Comparison of ENCODE assay signal across 8 cellular contexts in the genomic region with DNA sequence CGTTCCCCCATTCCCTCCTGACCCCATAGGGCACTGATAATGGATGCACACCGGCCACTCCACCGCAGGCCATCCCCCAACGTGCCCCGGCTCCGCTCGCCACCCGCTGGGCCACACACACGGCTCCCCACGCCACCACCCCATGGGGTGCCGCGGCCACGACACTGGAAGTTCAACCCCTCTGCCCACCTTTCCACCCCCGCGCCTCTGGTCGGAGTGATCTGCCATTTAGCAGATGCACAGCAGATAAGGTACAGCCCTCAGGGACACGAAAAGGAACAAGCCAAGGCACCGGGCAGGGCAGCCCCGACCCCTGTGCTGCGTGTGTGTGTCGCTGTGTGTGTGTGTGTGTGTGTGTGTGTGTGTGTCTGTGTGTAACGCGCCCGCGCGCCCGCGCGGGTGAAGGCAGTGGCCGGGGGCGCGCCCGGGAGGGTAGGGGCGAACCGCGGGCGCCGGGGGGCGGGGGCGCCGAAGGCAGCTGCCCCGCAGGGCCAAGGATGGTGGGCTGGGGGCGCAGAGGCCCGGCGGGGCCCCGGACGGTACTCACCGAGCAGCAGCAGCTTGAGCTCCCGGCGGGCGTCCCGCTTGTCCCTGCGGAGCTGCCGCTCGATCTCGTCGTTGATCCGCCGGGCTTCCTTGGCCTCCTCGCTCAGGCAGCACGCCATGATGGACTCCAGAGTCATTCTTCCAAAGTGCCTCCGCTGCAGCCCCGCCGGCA. TPM values are rescaled to one million over a fixed set of nuclear protein-coding genes. Genes with fewer than 3 reads are reported as not detected.
DNase-seq lines count a peak whose midpoint lies in the region; ATAC-seq, FAIRE-seq and TF ChIP-seq lines count a peak whose summit lies in the region.

No MANE protein-coding gene starts in this region.

- H3K27ac Mint-ChIP-seq in WTC11: peak overlapping the region; percentile 80

- in situ Hi-C loops in KBM-7 (cut with MboI; ENCODE audit: low pct_unique_long_range_greater_than_20kb, low sequenced_read_pairs): no loop called here

- TF ChIP-seq CTCF in WTC11 (IDR thresholded peaks at IDR 0.05): no peak
- TF ChIP-seq CTCF in kidney epithelial cell (IDR thresholded peaks at IDR 0.05; ENCODE audit: insufficient read depth, low read length, poor library complexity, severe bottlenecking): no peak

- H3K27me3 ChIP-seq in kidney epithelial cell (ENCODE audit: control insufficient read depth, insufficient read depth, low read length): no peaks in the 10 kb centered on the region

- H3K9me3 Mint-ChIP-seq in WTC11: peaks cover 9% of the 10 kb centered on the region; the same call in 1 of the 2 replicates

- H3K27me3 Mint-ChIP-seq in WTC11 (ENCODE audit: low read depth): peaks cover 3% of the 10 kb centered on the region; the same call in 1 of the 2 replicates

- peaks cover 7% of the 10 kb centered on the region for H3K36me3 Mint-ChIP-seq in WTC11

- H3K36me3 ChIP-seq in kidney epithelial cell (ENCODE audit: control insufficient read depth, insufficient read depth, low read length): no peaks in the 10 kb centered on the region

- peak; percentile 4 for ATAC-seq in WTC11

- DNase-seq in C1 segment of cervical spinal cord (lab: John Stamatoyannopoulos, UW): peak in 12 of 14 donors; percentile 49 to 79 (median 66)
- DNase-seq in KBM-7: peak; percentile 79
- peak; percentile 52 for DNase-seq in WTC11 (ENCODE audit: low spot score)
- DNase-seq in caudate nucleus (lab: John Stamatoyannopoulos, UW): peak in 51 of 61 donors; percentile 12 to 79 (median 59)
- DNase-seq in kidney epithelial cell (ENCODE audit: low read depth): no peak
- peak; percentile 56 for DNase-seq in stimulated activated CD4-positive, alpha-beta T cell treated with anti-CD3 and anti-CD28 coated beads, Interleukin-12 subunit alpha, Interleukin-12 subunit beta, amount 100 ng/mL, for 4 hours
- no peak for DNase-seq in germinal center (ENCODE audit: low spot score)
- no peak for DNase-seq in HTR-8/SVneo (ENCODE audit: insufficient read length, low spot score)

- H3K4me3 Mint-ChIP-seq in WTC11: peak overlapping the region; percentile 94

- H3K27ac ChIP-seq in caudate nucleus (ENCODE audit: low read depth, low read length): peak overlapping the region; percentile 94

- peak overlapping the region; percentile 87 for H3K4me3 ChIP-seq in kidney epithelial cell (ENCODE audit: low read depth, low read length)

- CTCF ChIA-PET in WTC11 (lab: Charles Lee): interaction anchor here (1.4 kb wide), 1 partner anchor 53 kb away, joined by 4 read pairs; no protein-coding TSS in a partner anchor

- POLR2A ChIA-PET in WTC11 (lab: Charles Lee): no interaction called here

- peaks cover 53% of the 10 kb centered on the region for H3K4me1 Mint-ChIP-seq in WTC11

- FAIRE-seq in HTR-8/SVneo (lab: Jason Lieb, UNC): no peak

TF ChIP-seq in WTC11, 78 proteins besides CTCF, POLR2A, EP300 and RAD21 (continues in another document):
- no peak for TF ChIP-seq MYBL2 (CRISPR knock-in tag; IDR thresholded peaks at IDR 0.05)
- no peak for TF ChIP-seq NFATC4 (CRISPR knock-in tag; IDR thresholded peaks at IDR 0.05)
- no peak for TF ChIP-seq GRHL2 (CRISPR knock-in tag; IDR thresholded peaks at IDR 0.05; ENCODE audit: insufficient replicate concordance, severe bottlenecking)
- no peak for TF ChIP-seq HMGA2 (CRISPR knock-in tag; IDR thresholded peaks at IDR 0.05)
- TF ChIP-seq ELF4 (CRISPR knock-in tag; IDR thresholded peaks at IDR 0.05; ENCODE audit: low read depth): no peak
- TF ChIP-seq, protein P1, sequence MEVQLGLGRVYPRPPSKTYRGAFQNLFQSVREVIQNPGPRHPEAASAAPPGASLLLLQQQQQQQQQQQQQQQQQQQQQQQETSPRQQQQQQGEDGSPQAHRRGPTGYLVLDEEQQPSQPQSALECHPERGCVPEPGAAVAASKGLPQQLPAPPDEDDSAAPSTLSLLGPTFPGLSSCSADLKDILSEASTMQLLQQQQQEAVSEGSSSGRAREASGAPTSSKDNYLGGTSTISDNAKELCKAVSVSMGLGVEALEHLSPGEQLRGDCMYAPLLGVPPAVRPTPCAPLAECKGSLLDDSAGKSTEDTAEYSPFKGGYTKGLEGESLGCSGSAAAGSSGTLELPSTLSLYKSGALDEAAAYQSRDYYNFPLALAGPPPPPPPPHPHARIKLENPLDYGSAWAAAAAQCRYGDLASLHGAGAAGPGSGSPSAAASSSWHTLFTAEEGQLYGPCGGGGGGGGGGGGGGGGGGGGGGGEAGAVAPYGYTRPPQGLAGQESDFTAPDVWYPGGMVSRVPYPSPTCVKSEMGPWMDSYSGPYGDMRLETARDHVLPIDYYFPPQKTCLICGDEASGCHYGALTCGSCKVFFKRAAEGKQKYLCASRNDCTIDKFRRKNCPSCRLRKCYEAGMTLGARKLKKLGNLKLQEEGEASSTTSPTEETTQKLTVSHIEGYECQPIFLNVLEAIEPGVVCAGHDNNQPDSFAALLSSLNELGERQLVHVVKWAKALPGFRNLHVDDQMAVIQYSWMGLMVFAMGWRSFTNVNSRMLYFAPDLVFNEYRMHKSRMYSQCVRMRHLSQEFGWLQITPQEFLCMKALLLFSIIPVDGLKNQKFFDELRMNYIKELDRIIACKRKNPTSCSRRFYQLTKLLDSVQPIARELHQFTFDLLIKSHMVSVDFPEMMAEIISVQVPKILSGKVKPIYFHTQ (CRISPR knock-in tag; IDR thresholded peaks at IDR 0.05): no peak
- no peak for TF ChIP-seq PRDM15 (CRISPR knock-in tag; IDR thresholded peaks at IDR 0.05)
- TF ChIP-seq ZNF232 (CRISPR knock-in tag; IDR thresholded peaks at IDR 0.05): no peak
- TF ChIP-seq, protein P2, sequence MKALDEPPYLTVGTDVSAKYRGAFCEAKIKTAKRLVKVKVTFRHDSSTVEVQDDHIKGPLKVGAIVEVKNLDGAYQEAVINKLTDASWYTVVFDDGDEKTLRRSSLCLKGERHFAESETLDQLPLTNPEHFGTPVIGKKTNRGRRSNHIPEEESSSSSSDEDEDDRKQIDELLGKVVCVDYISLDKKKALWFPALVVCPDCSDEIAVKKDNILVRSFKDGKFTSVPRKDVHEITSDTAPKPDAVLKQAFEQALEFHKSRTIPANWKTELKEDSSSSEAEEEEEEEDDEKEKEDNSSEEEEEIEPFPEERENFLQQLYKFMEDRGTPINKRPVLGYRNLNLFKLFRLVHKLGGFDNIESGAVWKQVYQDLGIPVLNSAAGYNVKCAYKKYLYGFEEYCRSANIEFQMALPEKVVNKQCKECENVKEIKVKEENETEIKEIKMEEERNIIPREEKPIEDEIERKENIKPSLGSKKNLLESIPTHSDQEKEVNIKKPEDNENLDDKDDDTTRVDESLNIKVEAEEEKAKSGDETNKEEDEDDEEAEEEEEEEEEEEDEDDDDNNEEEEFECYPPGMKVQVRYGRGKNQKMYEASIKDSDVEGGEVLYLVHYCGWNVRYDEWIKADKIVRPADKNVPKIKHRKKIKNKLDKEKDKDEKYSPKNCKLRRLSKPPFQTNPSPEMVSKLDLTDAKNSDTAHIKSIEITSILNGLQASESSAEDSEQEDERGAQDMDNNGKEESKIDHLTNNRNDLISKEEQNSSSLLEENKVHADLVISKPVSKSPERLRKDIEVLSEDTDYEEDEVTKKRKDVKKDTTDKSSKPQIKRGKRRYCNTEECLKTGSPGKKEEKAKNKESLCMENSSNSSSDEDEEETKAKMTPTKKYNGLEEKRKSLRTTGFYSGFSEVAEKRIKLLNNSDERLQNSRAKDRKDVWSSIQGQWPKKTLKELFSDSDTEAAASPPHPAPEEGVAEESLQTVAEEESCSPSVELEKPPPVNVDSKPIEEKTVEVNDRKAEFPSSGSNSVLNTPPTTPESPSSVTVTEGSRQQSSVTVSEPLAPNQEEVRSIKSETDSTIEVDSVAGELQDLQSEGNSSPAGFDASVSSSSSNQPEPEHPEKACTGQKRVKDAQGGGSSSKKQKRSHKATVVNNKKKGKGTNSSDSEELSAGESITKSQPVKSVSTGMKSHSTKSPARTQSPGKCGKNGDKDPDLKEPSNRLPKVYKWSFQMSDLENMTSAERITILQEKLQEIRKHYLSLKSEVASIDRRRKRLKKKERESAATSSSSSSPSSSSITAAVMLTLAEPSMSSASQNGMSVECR (CRISPR knock-in tag; IDR thresholded peaks at IDR 0.05; ENCODE audit: borderline replicate concordance): peak; percentile 60; the same call in 1 of the 2 replicates

RNA-seq across cellular contexts. Expression of gene GNAQ, which starts 0.9 kb away (rescaled TPM):
- total RNA-seq in WTC11 (2021): 48.6 to 55.5 TPM (median 50.4 TPM) in 3 replicates
- 31.5 and 35.4 TPM in 2 replicates for total RNA-seq in kidney epithelial cell

Comparison
In these comparisons a context has a peak if more than half of its experiments do, and no peak if none do; other contexts are left out.
1. DNase-seq: peak in C1 segment of cervical spinal cord (12 of 14), KBM-7 (single experiment), WTC11 (single experiment), caudate nucleus (51 of 61) and stimulated activated CD4-positive, alpha-beta T cell treated with anti-CD3 and anti-CD28 coated beads, Interleukin-12 subunit alpha, Interleukin-12 subunit beta, amount 100 ng/mL, for 4 hours (single experiment); none in kidney epithelial cell (single experiment), germinal center (single experiment) and HTR-8/SVneo (single experiment).